ENCODE assay signal across 8 cellular contexts in genomic region chr18:11851156-11852047, GRCh38. TPM values are rescaled to one million over a fixed set of nuclear protein-coding genes. Genes with fewer than 3 reads are reported as not detected.
DNase-seq lines count a peak whose midpoint lies in the region; ATAC-seq and TF ChIP-seq lines count a peak whose summit lies in the region.

Gene CHMP1B, plus strand, starts transcription at chr18:11851413. Its CDS starts 99 bp downstream, at chr18:11851512.

- peak within 1 kb of the TSS; percentile 100 for H3K27ac Mint-ChIP-seq in T-helper 1 cell treated with Interleukin-12 subunit alpha and Interleukin-12 subunit beta and Interleukin-4 antibody, amounts not matched to agents 30 μg/mL and 1 μg/mL, for 36 hours

- H3K4me1 Mint-ChIP-seq in T-helper 1 cell treated with Interleukin-12 subunit alpha and Interleukin-12 subunit beta and Interleukin-4 antibody, amounts not matched to agents 30 μg/mL and 1 μg/mL, for 36 hours (ENCODE audit: low read depth), result peaks cover 25% of the 10 kb centered on the region

- no peaks in the 10 kb centered on the region for H3K27me3 ChIP-seq in left ventricle myocardium inferior (ENCODE audit: low read depth)
- H3K27me3 ChIP-seq in prostate gland (replicated peaks; ENCODE audit: insufficient read depth), result no peaks in the 10 kb centered on the region

- peaks cover 3% of the 10 kb centered on the region for H3K36me3 Mint-ChIP-seq in T-helper 1 cell treated with Interleukin-12 subunit alpha and Interleukin-12 subunit beta and Interleukin-4 antibody, amounts not matched to agents 30 μg/mL and 1 μg/mL, for 36 hours (ENCODE audit: low read depth)

- H3K36me3 ChIP-seq in left ventricle myocardium inferior, result peaks cover 11% of the 10 kb centered on the region
- no peaks in the 10 kb centered on the region for H3K36me3 ChIP-seq in prostate gland
- H3K36me3 ChIP-seq in urinary bladder (ENCODE audit: insufficient read depth), result no peaks in the 10 kb centered on the region

- H3K4me1 ChIP-seq in left ventricle myocardium inferior (peaks cover 43% of the 10 kb centered on the region), prostate gland (replicated peaks) (no peaks in the 10 kb centered on the region), urinary bladder (ENCODE audit: insufficient read depth) (no peaks in the 10 kb centered on the region)

- H3K4me3 ChIP-seq in left ventricle myocardium inferior (peak within 1 kb of the TSS; percentile 83), prostate gland (peak within 1 kb of the TSS; percentile 77 to 94), urinary bladder (ENCODE audit: low read depth, low read length) (peak within 1 kb of the TSS; percentile 84)

- H3K27me3 Mint-ChIP-seq in T-helper 1 cell treated with Interleukin-12 subunit alpha and Interleukin-12 subunit beta and Interleukin-4 antibody, amounts not matched to agents 30 μg/mL and 1 μg/mL, for 36 hours (ENCODE audit: low read depth), result no peaks in the 10 kb centered on the region

- peak within 1 kb of the TSS; percentile 100 for H3K4me3 Mint-ChIP-seq in T-helper 1 cell treated with Interleukin-12 subunit alpha and Interleukin-12 subunit beta and Interleukin-4 antibody, amounts not matched to agents 30 μg/mL and 1 μg/mL, for 36 hours

- TF ChIP-seq POLR2A in prostate gland (IDR thresholded peaks at IDR 0.05), result peak; percentile 98

- H3K27ac ChIP-seq in left ventricle myocardium inferior (replicated peaks), result peak within 1 kb of the TSS; percentile 96
- H3K27ac ChIP-seq in prostate gland, result peak within 1 kb of the TSS; percentile 87 to 91
- H3K27ac ChIP-seq in urinary bladder (ENCODE audit: low read depth), result peak within 1 kb of the TSS; percentile 94

- H3K9me3 Mint-ChIP-seq in T-helper 1 cell treated with Interleukin-12 subunit alpha and Interleukin-12 subunit beta and Interleukin-4 antibody, amounts not matched to agents 30 μg/mL and 1 μg/mL, for 36 hours, result no peaks in the 10 kb centered on the region

- in situ Hi-C loops in GM13976 (cut with MboI; ENCODE audit: low sequenced_read_pairs, unreplicated experiment), result no loop called here

- under 1% methylated on average over 67 of the region's 67 CpGs for WGBS in prostate gland
- under 1% methylated on average over 67 of the region's 67 CpGs for WGBS in urinary bladder

- no peaks in the 10 kb centered on the region for H3K9me3 ChIP-seq in left ventricle myocardium inferior (replicated peaks)
- no peaks in the 10 kb centered on the region for H3K9me3 ChIP-seq in prostate gland

- TF ChIP-seq CTCF in GM13976 (IDR thresholded peaks at IDR 0.05; ENCODE audit: borderline replicate concordance, control extremely low read depth, extremely low read depth, insufficient read depth, missing control alignments), result no peak
- TF ChIP-seq CTCF in left ventricle myocardium inferior (IDR thresholded peaks at IDR 0.05; ENCODE audit: borderline replicate concordance), result no peak
- TF ChIP-seq CTCF in prostate gland (IDR thresholded peaks at IDR 0.05), result peak in 2 of 4 experiments; percentile 28 to 36

- intact Hi-C loops in left ventricle myocardium inferior (cut with micrococcal nuclease), result no loop called here
- intact Hi-C loops in prostate gland (cut with DNase I), result loop anchor here (2.0 to 10.0 kb wide), 3 partner anchors 57 to 183 kb away; partner anchors contain the start of gene MPPE1

- DNase-seq in GM13976 (ENCODE audit: low spot score) (peak; percentile 97), NCI-H1694 (lab: John Stamatoyannopoulos, UW) (peak; percentile 81), amygdala (lab: John Stamatoyannopoulos, UW) (peak; percentile 45 to 99 (median 93)), left ventricle myocardium inferior (peak; percentile 99), prostate gland (ENCODE audit: low spot score) (peak; percentile 98)

- ATAC-seq in HG02870 (IDR thresholded peaks at IDR 0.05; ENCODE audit: unreplicated experiment), result peak; percentile 91

RNA-seq across cellular contexts. Expression of gene CHMP1B, which starts in this region (rescaled TPM):
- total RNA-seq in left ventricle myocardium inferior, result 30.4 TPM
- 10 to 100 TPM; 42.8 to 50.0 TPM for total RNA-seq in prostate gland
- total RNA-seq in urinary bladder, result 39.1 TPM
- 46.0 TPM for polyA plus RNA-seq in urinary bladder

Comparison
In these comparisons a context has a peak if more than half of its experiments do, and no peak if none do; other contexts are left out.
1. Peak in every context shown above with its lines: DNase-seq, ATAC-seq, H3K4me3 ChIP-seq and H3K27ac ChIP-seq.